In genomic region chrX:72306085-72306801, GRCh38 we compare ENCODE assay signal across 8 cellular contexts. TPM values are rescaled to one million over a fixed set of nuclear protein-coding genes. Genes with fewer than 3 reads are reported as not detected.
DNase-seq lines count a peak whose midpoint lies in the region; ATAC-seq and TF ChIP-seq lines count a peak whose summit lies in the region.

No MANE protein-coding gene starts in this region.

- no peak overlapping the region for H3K27ac ChIP-seq in upper lobe of left lung

- WGBS in upper lobe of left lung, 2 donors, result 16% methylated on average over 14 of the region's 92 CpGs; no CpG with 5 or more reads in 1 of the 2 donors

- no peak overlapping the region for H3K27ac Mint-ChIP-seq in activated naive CD8-positive, alpha-beta T cell treated with anti-CD3 and anti-CD28 coated beads for 36 hours

- H3K27me3 ChIP-seq in upper lobe of left lung, result peaks cover 0 to 39% (median 0%) of the 10 kb centered on the region in 4 donors

- H3K27me3 Mint-ChIP-seq in activated naive CD8-positive, alpha-beta T cell treated with anti-CD3 and anti-CD28 coated beads for 36 hours, result peaks cover 66% of the 10 kb centered on the region

- no peak for TF ChIP-seq CTCF in upper lobe of left lung (IDR thresholded peaks at IDR 0.05)
- no peak for TF ChIP-seq CTCF in GM10266 (IDR thresholded peaks at IDR 0.05; ENCODE audit: control insufficient read depth, insufficient read depth, low read depth, missing control alignments)

- no peaks in the 10 kb centered on the region for H3K36me3 ChIP-seq in upper lobe of left lung

- H3K9me3 ChIP-seq in upper lobe of left lung, result no peaks in the 10 kb centered on the region

- DNase-seq in NCI-H1092 treated with DMSO at 0.1 percent for 48 hours (lab: John Stamatoyannopoulos, UW) (peak; percentile 30), NCI-H1092 (lab: John Stamatoyannopoulos, UW) (no peak), left kidney (ENCODE audit: low read depth, low spot score) (peak; percentile 39), upper lobe of left lung (peak in 1 of 2 donors; percentile 82), medulla oblongata (ENCODE audit: extremely low spot score) (no peak), GM10266 (ENCODE audit: extremely low spot score) (no peak)
- peak; percentile 7 for DNase-seq in activated naive CD8-positive, alpha-beta T cell treated with anti-CD3 and anti-CD28 coated beads for 36 hours

- no peak for TF ChIP-seq POLR2A in upper lobe of left lung (IDR thresholded peaks at IDR 0.05)

- no peaks in the 10 kb centered on the region for H3K36me3 Mint-ChIP-seq in activated naive CD8-positive, alpha-beta T cell treated with anti-CD3 and anti-CD28 coated beads for 36 hours

- H3K4me3 Mint-ChIP-seq in activated naive CD8-positive, alpha-beta T cell treated with anti-CD3 and anti-CD28 coated beads for 36 hours, result peak overlapping the region; percentile 68

- H3K4me3 ChIP-seq in upper lobe of left lung, result peak overlapping the region; percentile 24 to 57 (median 55)

- H3K4me1 Mint-ChIP-seq in activated naive CD8-positive, alpha-beta T cell treated with anti-CD3 and anti-CD28 coated beads for 36 hours, result peaks cover 15% of the 10 kb centered on the region

- TF ChIP-seq EP300 in upper lobe of left lung (IDR thresholded peaks at IDR 0.05), result no peak

- no peaks in the 10 kb centered on the region for H3K9me3 Mint-ChIP-seq in activated naive CD8-positive, alpha-beta T cell treated with anti-CD3 and anti-CD28 coated beads for 36 hours

- ATAC-seq in HG03354 (IDR thresholded peaks at IDR 0.05; ENCODE audit: poor library complexity, severe bottlenecking, unreplicated experiment), result peak; percentile 13
- ATAC-seq in upper lobe of left lung (ENCODE audit: low FRiP score in 2 of 2), result no peak

- peaks cover 10 to 52% (median 25%) of the 10 kb centered on the region in 4 donors for H3K4me1 ChIP-seq in upper lobe of left lung

RNA-seq across cellular contexts. Expression of gene CITED1, which starts 0.5 kb away (rescaled TPM):
- not detected for total RNA-seq in activated naive CD8-positive, alpha-beta T cell treated with anti-CD3 and anti-CD28 coated beads for 36 hours
- total RNA-seq in upper lobe of left lung, result 1 to 10 TPM in 2 of 6 donors, under 1 TPM in 1, not detected in 3; 0.54 to 2.1 (median 2.0) TPM

RNA-seq across cellular contexts. Expression of gene RPS4X, which starts 29.2 kb away (rescaled TPM):
- total RNA-seq in activated naive CD8-positive, alpha-beta T cell treated with anti-CD3 and anti-CD28 coated beads for 36 hours, result 1,000 to 10,000 TPM; 1,252 to 1,255 TPM
- total RNA-seq in upper lobe of left lung, result 100 to 1,000 TPM; 284 to 942 (median 575) TPM

Comparison
In these comparisons a context has a peak if more than half of its experiments do, and no peak if none do; other contexts are left out.
1. DNase-seq: peak in NCI-H1092 treated with DMSO at 0.1 percent for 48 hours (single experiment), activated naive CD8-positive, alpha-beta T cell treated with anti-CD3 and anti-CD28 coated beads for 36 hours (single experiment) and left kidney (single experiment); none in NCI-H1092 (single experiment), medulla oblongata (single experiment) and GM10266 (single experiment).